18 cellular contexts compared by ENCODE assay signal in the genomic region with DNA sequence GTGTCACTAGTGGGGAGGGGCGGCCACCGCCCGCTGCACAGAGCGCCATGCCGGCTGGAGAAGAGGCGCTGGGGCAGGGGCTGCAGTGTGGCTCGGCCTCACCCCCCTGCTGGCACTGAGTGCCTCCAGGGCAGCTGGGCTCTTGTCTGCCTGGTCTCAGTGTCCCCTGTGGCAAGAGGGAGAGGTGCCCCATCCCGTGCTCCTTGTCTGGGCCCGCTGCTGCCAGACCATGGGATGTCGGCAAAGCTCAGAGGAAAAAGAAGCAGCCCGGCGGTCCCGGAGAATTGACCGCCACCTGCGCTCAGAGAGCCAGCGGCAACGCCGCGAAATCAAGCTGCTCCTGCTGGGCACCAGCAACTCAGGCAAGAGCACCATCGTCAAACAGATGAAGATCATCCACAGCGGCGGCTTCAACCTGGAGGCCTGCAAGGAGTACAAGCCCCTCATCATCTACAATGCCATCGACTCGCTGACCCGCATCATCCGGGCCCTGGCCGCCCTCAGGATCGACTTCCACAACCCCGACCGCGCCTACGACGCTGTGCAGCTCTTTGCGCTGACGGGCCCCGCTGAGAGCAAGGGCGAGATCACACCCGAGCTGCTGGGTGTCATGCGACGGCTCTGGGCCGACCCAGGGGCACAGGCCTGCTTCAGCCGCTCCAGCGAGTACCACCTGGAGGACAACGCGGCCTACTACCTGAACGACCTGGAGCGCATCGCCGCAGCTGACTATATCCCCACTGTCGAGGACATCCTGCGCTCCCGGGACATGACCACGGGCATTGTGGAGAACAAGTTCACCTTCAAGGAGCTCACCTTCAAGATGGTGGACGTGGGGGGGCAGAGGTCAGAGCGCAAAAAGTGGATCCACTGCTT. TPM values are rescaled to one million over a fixed set of nuclear protein-coding genes. Genes with fewer than 3 reads are reported as not detected.
DNase-seq lines count a peak whose midpoint lies in the region; ATAC-seq and TF ChIP-seq lines count a peak whose summit lies in the region.
"Had no signal": no experiment of that assay in that cellular context is flagged by ENCODE, and none has a peak within 500 bp of the region (broad histone marks: within the 10 kb centered on the region; RNA-seq: fewer than 3 reads in every experiment).

No MANE protein-coding gene starts in this region.

- intact Hi-C loops in Right ventricle myocardium inferior (cut with DNase I) = no loop called here

- TF ChIP-seq CTCF in brain (conservative IDR thresholded peaks at IDR 0.05) = no peak

- peak overlapping the region in 4 of 5 experiments; percentile 67 to 90 (median 78) for H3K27ac Mint-ChIP-seq in brain
- H3K27ac Mint-ChIP-seq: CD14-positive monocyte had no signal

- H3K4me1 Mint-ChIP-seq in brain = peaks cover 50% of the 10 kb centered on the region
- H3K4me1 Mint-ChIP-seq: CD14-positive monocyte; CD4-positive, alpha-beta memory T cell had no signal

- no peaks in the 10 kb centered on the region for H3K9me3 Mint-ChIP-seq in brain
- H3K9me3 Mint-ChIP-seq: CD4-positive, alpha-beta memory T cell had no signal

- peaks cover 66% of the 10 kb centered on the region for H3K36me3 ChIP-seq in BLaER1
- H3K36me3 ChIP-seq in MG63 = no peaks in the 10 kb centered on the region

- H3K4me3 ChIP-seq in BLaER1 = no peak overlapping the region
- H3K4me3 ChIP-seq in MG63 = no peak overlapping the region
- H3K4me3 ChIP-seq: A549 had no signal

- peaks cover 13% of the 10 kb centered on the region for H3K36me3 Mint-ChIP-seq in brain
- H3K36me3 Mint-ChIP-seq: CD14-positive monocyte; CD4-positive, alpha-beta memory T cell had no signal

- DNase-seq in retina = peak; percentile 76
- DNase-seq in MG63 = no peak
- DNase-seq in Right ventricle myocardium inferior (ENCODE audit: missing footprints) = no peak
- DNase-seq: AML-193; Calu3; CD4-positive, alpha-beta memory T cell; GF-D8; GOT3; IMR-90; KBM-7 had no signal

- ATAC-seq in Right ventricle myocardium inferior (no peak), GM19395 (IDR thresholded peaks at IDR 0.05; ENCODE audit: unreplicated experiment) (no peak)
- ATAC-seq: A549 had no signal

- H3K27me3 ChIP-seq in BLaER1 (no peaks in the 10 kb centered on the region), layer of hippocampus (ENCODE audit: control insufficient read depth, insufficient read depth, low read length) (no peaks in the 10 kb centered on the region), MG63 (no peaks in the 10 kb centered on the region)

- H3K27ac ChIP-seq in BLaER1 (no peak overlapping the region), layer of hippocampus (ENCODE audit: low read depth, low read length) (peak overlapping the region; percentile 70)
- H3K27ac ChIP-seq: 22Rv1, A549 had no signal

- peaks cover 100% of the 10 kb centered on the region for H4K20me1 ChIP-seq in BLaER1

- no peak overlapping the region for H3K4me3 Mint-ChIP-seq in brain
- H3K4me3 Mint-ChIP-seq: CD14-positive monocyte; CD4-positive, alpha-beta memory T cell had no signal

- H3K4me1 ChIP-seq in BLaER1 = peaks cover 58% of the 10 kb centered on the region
- H3K4me1 ChIP-seq: A549 had no signal

- H3K27me3 Mint-ChIP-seq in brain = peaks cover 3% of the 10 kb centered on the region
- H3K27me3 Mint-ChIP-seq: CD4-positive, alpha-beta memory T cell had no signal

- H3K9ac ChIP-seq in BLaER1 = 0 out of 2 replicates have a peak overlapping the region, but pooled peaks have one; percentile 6

- H3K9me3 ChIP-seq in BLaER1 (no peaks in the 10 kb centered on the region), MG63 (no peaks in the 10 kb centered on the region)
- H3K9me3 ChIP-seq: A549 had no signal

- no peak overlapping the region for H3K4me2 ChIP-seq in BLaER1
- H3K4me2 ChIP-seq: A549 had no signal

RNA-seq across cellular contexts. Expression of a gene that starts 25.4 kb away (rescaled TPM):
- polyA plus RNA-seq in brain (ENCODE audit: insufficient read depth, low read depth, low replicate concordance) = 48.7 TPM
- 10.5 and 12.8 TPM in 2 replicates for total RNA-seq in MG63 (2014; rRNA removed; shearing (Covaris generic); ENCODE audit: low replicate concordance)
- total RNA-seq in Right ventricle myocardium inferior = 3.1 TPM

RNA-seq across cellular contexts. Expression of a gene that starts 46.1 kb away (rescaled TPM):
- 4.2 TPM for polyA plus RNA-seq in brain (ENCODE audit: insufficient read depth, low read depth, low replicate concordance)
- not detected in 2 replicates for total RNA-seq in MG63 (2014; rRNA removed; shearing (Covaris generic); ENCODE audit: low replicate concordance)
- not detected for total RNA-seq in Right ventricle myocardium inferior
- total RNA-seq: Calu3; CD4-positive, alpha-beta memory T cell; H7; IMR-90 had no signal
- polyA plus RNA-seq: CD14-positive monocyte; CD4-positive, alpha-beta memory T cell; IMR-90 had no signal

RNA-seq across cellular contexts. Expression of a gene that starts 49.6 kb away (rescaled TPM):
- 13.4 TPM for polyA plus RNA-seq in brain (ENCODE audit: insufficient read depth, low read depth, low replicate concordance)
- 0.03 TPM in 1 of 2 replicates, not detected in the other for total RNA-seq in MG63 (2014; rRNA removed; shearing (Covaris generic); ENCODE audit: low replicate concordance)
- total RNA-seq in Right ventricle myocardium inferior = 0.54 TPM
